Comparison of ENCODE assay signal across 1 cellular context in genomic region chr2:43005975-43006833, GRCh38.
TF ChIP-seq lines count a peak whose summit lies in the region.

No MANE protein-coding gene starts in this region.

TF ChIP-seq in HepG2, 621 proteins besides CTCF, POLR2A, EP300 and RAD21 (continued from another document):
- TF ChIP-seq PATZ1 (CRISPR knock-in tag; IDR thresholded peaks at IDR 0.05) (peak; percentile 44), DMTF1 (CRISPR knock-in tag; IDR thresholded peaks at IDR 0.05) (0 out of 2 replicates have a peak, but pooled peaks have one; percentile 77), ZNF768 (CRISPR knock-in tag; IDR thresholded peaks at IDR 0.05) (peak; percentile 16; the same call in 1 of the 2 replicates), SKIL (CRISPR knock-in tag; IDR thresholded peaks at IDR 0.05; ENCODE audit: borderline replicate concordance) (0 out of 2 replicates have a peak, but pooled peaks have one; percentile 20), ZNF264 (CRISPR knock-in tag; IDR thresholded peaks at IDR 0.05) (0 out of 2 replicates have a peak, but pooled peaks have one; percentile 6), U2AF2 (IDR thresholded peaks at IDR 0.05; ENCODE audit: low read depth, low read length) (no peak), ZNF780A (CRISPR knock-in tag; IDR thresholded peaks at IDR 0.05) (peak; percentile 80; the same call in 1 of the 2 replicates), ZSCAN22 (CRISPR knock-in tag; IDR thresholded peaks at IDR 0.05) (no peak), ZNF580 (CRISPR knock-in tag; IDR thresholded peaks at IDR 0.05; ENCODE audit: borderline replicate concordance, low read depth) (no peak), ZNF3 (CRISPR knock-in tag; IDR thresholded peaks at IDR 0.05) (no peak), HMGXB3 (CRISPR knock-in tag; IDR thresholded peaks at IDR 0.05; ENCODE audit: borderline replicate concordance) (no peak), CENPT (CRISPR knock-in tag; IDR thresholded peaks at IDR 0.05; ENCODE audit: low read depth) (no peak), CCAR2 (optimal IDR thresholded peaks at IDR 0.05; ENCODE audit: low read depth, low read length) (peak; percentile 52), POLR2AphosphoS2 (IDR thresholded peaks at IDR 0.05; ENCODE audit: low read depth, low read length) (no peak), SRSF1 (optimal IDR thresholded peaks at IDR 0.05; ENCODE audit: low read depth, low read length) (no peak), KMT2A (CRISPR knock-in tag; IDR thresholded peaks at IDR 0.05) (no peak), NCOA2 (CRISPR knock-in tag; IDR thresholded peaks at IDR 0.05) (no peak), HMG20A (CRISPR knock-in tag; IDR thresholded peaks at IDR 0.05; ENCODE audit: borderline replicate concordance) (no peak), PAF1 (CRISPR knock-in tag; IDR thresholded peaks at IDR 0.05) (no peak), RBFOX2 (IDR thresholded peaks at IDR 0.05; ENCODE audit: low read depth, low read length) (peak; percentile 28), ATF5 (CRISPR knock-in tag; IDR thresholded peaks at IDR 0.05; ENCODE audit: low read depth) (no peak), AKAP8 (CRISPR knock-in tag; IDR thresholded peaks at IDR 0.05) (no peak), SETDB1 (CRISPR knock-in tag; IDR thresholded peaks at IDR 0.05; ENCODE audit: borderline replicate concordance) (no peak), KDM5B (CRISPR knock-in tag; IDR thresholded peaks at IDR 0.05; ENCODE audit: borderline replicate concordance) (0 out of 2 replicates have a peak, but pooled peaks have one; percentile 48), IRF1 (CRISPR knock-in tag; IDR thresholded peaks at IDR 0.05; ENCODE audit: low read depth) (no peak), ISL2 (CRISPR knock-in tag; IDR thresholded peaks at IDR 0.05) (peak; percentile 41; the same call in 1 of the 2 replicates)
